In genomic region chr20:61620174-61620573, GRCh38 we compare ENCODE assay signal across 21 cellular contexts.
DNase-seq lines count a peak whose midpoint lies in the region; ATAC-seq, FAIRE-seq and TF ChIP-seq lines count a peak whose summit lies in the region.
"Had no signal": no experiment of that assay in that cellular context is flagged by ENCODE, and none has a peak within 500 bp of the region (broad histone marks: within the 10 kb centered on the region; RNA-seq: fewer than 3 reads in every experiment).

No MANE protein-coding gene starts in this region.

- no peaks in the 10 kb centered on the region for H3K4me1 ChIP-seq in HepG2 (ENCODE audit: insufficient read depth, low read length)
- no peaks in the 10 kb centered on the region for H3K4me1 ChIP-seq in right lobe of liver
- H3K4me1 ChIP-seq: A549, Caco-2 had no signal

- TF ChIP-seq RAD21 in HepG2 (CRISPR knock-in tag; IDR thresholded peaks at IDR 0.05) (no peak), neural cell (conservative IDR thresholded peaks at IDR 0.05) (no peak)

- FAIRE-seq in HepG2 (lab: Jason Lieb, UNC), result no peak
- peak; percentile 91 for FAIRE-seq in HTR-8/SVneo (lab: Jason Lieb, UNC)
- FAIRE-seq: A549, D721Med, G401.6, GM12891, GM19239 had no signal

- H3K9ac ChIP-seq in HepG2 (ENCODE audit: insufficient read depth, low read depth, low read length) (no peak overlapping the region), neural cell (ENCODE audit: low read length) (no peak overlapping the region)
- H3K9ac ChIP-seq: BLaER1 treated with 17β-estradiol and CSF1 and Interleukin-3, amounts not matched to agents 10 nM and 100 nM had no signal

- H3K4me2 ChIP-seq in HepG2 (ENCODE audit: low read depth, low read length) (no peak overlapping the region), neural cell (ENCODE audit: low read length) (no peak overlapping the region)
- H3K4me2 ChIP-seq: A549; BLaER1 treated with 17β-estradiol and CSF1 and Interleukin-3, amounts not matched to agents 10 nM and 100 nM had no signal

- H3K9me3 ChIP-seq in HepG2 (ENCODE audit: low read length), result no peaks in the 10 kb centered on the region
- H3K9me3 ChIP-seq in right lobe of liver, result no peaks in the 10 kb centered on the region
- H3K9me3 ChIP-seq in neural cell (ENCODE audit: low read length), result no peaks in the 10 kb centered on the region
- H3K9me3 ChIP-seq: A549 had no signal

- no peak for ATAC-seq in HepG2
- ATAC-seq in right lobe of liver, result no peak
- ATAC-seq: A549; CD8-positive, alpha-beta T cell had no signal

- H3F3A ChIP-seq in neural cell (ENCODE audit: insufficient read depth, low read length, poor library complexity, severe bottlenecking), result no peaks in the 10 kb centered on the region

- H3K27ac ChIP-seq in HepG2 (ENCODE audit: extremely low read length, insufficient read depth, low read length) (no peak overlapping the region), right lobe of liver (no peak overlapping the region), neural cell (ENCODE audit: low read length) (no peak overlapping the region)
- H3K27ac ChIP-seq: 22Rv1; A549; BLaER1 treated with 17β-estradiol and CSF1 and Interleukin-3, amounts not matched to agents 10 nM and 100 nM; C4-2B had no signal

- TF ChIP-seq POLR2A in HepG2 (IDR thresholded peaks at IDR 0.05; ENCODE audit: insufficient read depth in 1 of 2, low read depth in 2 of 2, low read length in 2 of 2) (no peak), right lobe of liver (IDR thresholded peaks at IDR 0.05) (no peak)

- WGBS in HepG2 (ENCODE audit: low lambda C conversion rate), result 0% methylated on average over 1 of the region's 1 CpG
- WGBS in right lobe of liver (ENCODE audit: insufficient coverage, low coverage, low lambda C conversion rate, missing lambda C conversion rate), result 0% methylated on average over 1 of the region's 1 CpG

- no peak overlapping the region for H3K4me3 ChIP-seq in HepG2 (replicated peaks in 1 of 3; ENCODE audit: insufficient read depth in 1 of 3, low read depth in 2 of 3, low read length in 3 of 3)
- H3K4me3 ChIP-seq in right lobe of liver, result no peak overlapping the region
- no peak overlapping the region for H3K4me3 ChIP-seq in neural cell (ENCODE audit: low read length)
- H3K4me3 ChIP-seq: A549; BLaER1 treated with 17β-estradiol and CSF1 and Interleukin-3, amounts not matched to agents 10 nM and 100 nM had no signal

- TF ChIP-seq CTCF in HepG2 (CRISPR knock-in tag; IDR thresholded peaks at IDR 0.05) (no peak), right lobe of liver (IDR thresholded peaks at IDR 0.05) (no peak), neural cell (IDR thresholded peaks at IDR 0.05; ENCODE audit: poor library complexity, severe bottlenecking) (no peak)

- POLR2A ChIA-PET in HepG2 (lab: Yijun Ruan, JAX), result no interaction called here

- H3K27me3 ChIP-seq in HepG2 (ENCODE audit: control insufficient read depth in 1 of 2, insufficient read depth in 2 of 2, low read length in 2 of 2) (peaks cover 21 to 67% of the 10 kb centered on the region in 2 experiments), right lobe of liver (no peaks in the 10 kb centered on the region), neural cell (ENCODE audit: insufficient read depth, low read depth, low read length) (no peaks in the 10 kb centered on the region)
- H3K27me3 ChIP-seq: BLaER1 treated with 17β-estradiol and CSF1 and Interleukin-3, amounts not matched to agents 10 nM and 100 nM had no signal

- in situ Hi-C loops in HepG2 (cut with HindIII; ENCODE audit: extremely low pct_ligation_motif_present, low pct_unique_long_range_greater_than_20kb), result no loop called here
- in situ Hi-C loops in ACHN (cut with HindIII; ENCODE audit: low pct_ligation_motif_present, low pct_unique_long_range_greater_than_20kb, low sequenced_read_pairs), result no loop called here

- no peaks in the 10 kb centered on the region for H3K9me2 ChIP-seq in neural cell (ENCODE audit: insufficient read depth, low read length)

- DNase-seq in HepG2 (ENCODE audit: low spot score), result no peak
- DNase-seq in right lobe of liver, result no peak
- no peak for DNase-seq in HTR-8/SVneo (ENCODE audit: insufficient read length, low spot score)
- no peak for DNase-seq in ACHN
- DNase-seq in middle frontal gyrus (ENCODE audit: extremely low spot score, low spot score), result no peak
- DNase-seq: AML-193; Caco-2; Calu3; CD4-positive, alpha-beta T cell; CD8-positive, alpha-beta T cell; DMS79 treated with DMSO at 0.1 percent for 48 hours; GF-D8 had no signal

- no peaks in the 10 kb centered on the region for H3K79me2 ChIP-seq in HepG2 (ENCODE audit: insufficient read depth, low read length)
- no peaks in the 10 kb centered on the region for H3K79me2 ChIP-seq in neural cell (replicated peaks; ENCODE audit: insufficient read depth, low read length)

- BruUV-seq in HepG2 (replicated peaks; lab: Mats Ljungman, UMichigan), result no TSS peak

- no peaks in the 10 kb centered on the region; the same call in 1 of the 2 replicates for H4K20me1 ChIP-seq in HepG2 (ENCODE audit: insufficient read depth, low read length)
- H4K20me1 ChIP-seq in neural cell (ENCODE audit: insufficient read depth), result no peaks in the 10 kb centered on the region

- TF ChIP-seq EP300 in HepG2 (IDR thresholded peaks at IDR 0.05; ENCODE audit: low read depth in 2 of 2, low read length in 2 of 2), result no peak
- TF ChIP-seq EP300 in HepG2 (CRISPR knock-in tag; IDR thresholded peaks at IDR 0.05; ENCODE audit: borderline replicate concordance), result no peak
- TF ChIP-seq EP300 in neural cell (conservative IDR thresholded peaks at IDR 0.05; ENCODE audit: poor library complexity, severe bottlenecking), result peak; percentile 81

- no peak overlapping the region for H2AFZ ChIP-seq in HepG2 (ENCODE audit: low read length)
- no peak overlapping the region for H2AFZ ChIP-seq in neural cell (ENCODE audit: low read depth, low read length)

- intact Hi-C loops in HepG2 (cut with micrococcal nuclease; ENCODE audit: unreplicated experiment), result no loop called here
- intact Hi-C loops in right lobe of liver (cut with DNase I), result no loop called here

- H3K36me3 ChIP-seq in HepG2 (replicated peaks in 1 of 2; ENCODE audit: control insufficient read depth in 1 of 2, insufficient read depth in 2 of 2, low read length in 2 of 2), result no peaks in the 10 kb centered on the region
- H3K36me3 ChIP-seq in right lobe of liver, result no peaks in the 10 kb centered on the region
- no peaks in the 10 kb centered on the region for H3K36me3 ChIP-seq in neural cell (ENCODE audit: insufficient read depth, low read length)
- H3K36me3 ChIP-seq: BLaER1 treated with 17β-estradiol and CSF1 and Interleukin-3, amounts not matched to agents 10 nM and 100 nM had no signal

- CTCF ChIA-PET in HepG2 (lab: Yijun Ruan, JAX; ENCODE audit: low intra/inter-chr PET ratio, low total read pairs), result no interaction called here

TF ChIP-seq in neural cell, 6 proteins besides CTCF, POLR2A, EP300 and RAD21:
- no peak for TF ChIP-seq EZH2 (IDR thresholded peaks at IDR 0.05; ENCODE audit: borderline replicate concordance, insufficient read depth, low read length, poor library complexity, severe bottlenecking)
